14 cellular contexts compared by ENCODE assay signal in genomic region chr15:36358094-36358961, GRCh38.
DNase-seq lines count a peak whose midpoint lies in the region; TF ChIP-seq lines count a peak whose summit lies in the region.
"Had no signal": no experiment of that assay in that cellular context is flagged by ENCODE, and none has a peak within 500 bp of the region (broad histone marks: within the 10 kb centered on the region; RNA-seq: fewer than 3 reads in every experiment).

No MANE protein-coding gene starts in this region.

- no peaks in the 10 kb centered on the region for H3K36me3 Mint-ChIP-seq in neural progenitor cell
- H3K36me3 Mint-ChIP-seq: CD4-positive, CD25-positive, alpha-beta regulatory T cell had no signal

- in situ Hi-C loops in Caki2 (cut with HindIII; ENCODE audit: low pct_unique_long_range_greater_than_20kb, low sequenced_read_pairs) = no loop called here

- H3K4me2 ChIP-seq in neural progenitor cell = no peak overlapping the region

- TF ChIP-seq CTCF in choroid plexus epithelial cell (conservative IDR thresholded peaks at IDR 0.05; ENCODE audit: low read depth, low read length) (no peak), neural progenitor cell (IDR thresholded peaks at IDR 0.05) (no peak), GM10266 (IDR thresholded peaks at IDR 0.05; ENCODE audit: control insufficient read depth, insufficient read depth, low read depth, missing control alignments) (no peak)

- no peak overlapping the region for H3K27ac Mint-ChIP-seq in neural progenitor cell
- H3K27ac Mint-ChIP-seq: activated CD4-positive, alpha-beta T cell treated with anti-CD3 and anti-CD28 coated beads, Interleukin-2, amount 10 ng/mL, durations not matched to agents 7 days and 5 days; CD4-positive, CD25-positive, alpha-beta regulatory T cell had no signal

- peak overlapping the region; percentile 15 for H3K4me3 Mint-ChIP-seq in neural progenitor cell
- H3K4me3 Mint-ChIP-seq: activated CD4-positive, alpha-beta T cell treated with anti-CD3 and anti-CD28 coated beads, Interleukin-2, amount 10 ng/mL, durations not matched to agents 7 days and 5 days; CD4-positive, CD25-positive, alpha-beta regulatory T cell had no signal

- H3K27me3 Mint-ChIP-seq in neural progenitor cell (ENCODE audit: insufficient read depth, low read depth) = no peaks in the 10 kb centered on the region
- H3K27me3 Mint-ChIP-seq: activated CD4-positive, alpha-beta T cell treated with anti-CD3 and anti-CD28 coated beads, Interleukin-2, amount 10 ng/mL, durations not matched to agents 7 days and 5 days; CD4-positive, CD25-positive, alpha-beta regulatory T cell had no signal

- peaks cover 15% of the 10 kb centered on the region for H3K4me1 Mint-ChIP-seq in neural progenitor cell
- H3K4me1 Mint-ChIP-seq: activated CD4-positive, alpha-beta T cell treated with anti-CD3 and anti-CD28 coated beads, Interleukin-2, amount 10 ng/mL, durations not matched to agents 7 days and 5 days; CD4-positive, CD25-positive, alpha-beta regulatory T cell had no signal

- DNase-seq in Caki2 (ENCODE audit: low read depth) (peak; percentile 47), NCI-H2227 treated with DMSO at 0.1 percent for 48 hours (lab: John Stamatoyannopoulos, UW) (peak; percentile 23), choroid plexus epithelial cell (ENCODE audit: low read depth) (peak; percentile 77), neural progenitor cell (ENCODE audit: low spot score) (no peak), SHP77 treated with DMSO at 0.1 percent for 48 hours (lab: John Stamatoyannopoulos, UW) (no peak), NK-92 (lab: John Stamatoyannopoulos, UW; ENCODE audit: unreplicated experiment) (no peak), GM10266 (ENCODE audit: extremely low spot score) (no peak), hypothalamus (lab: John Stamatoyannopoulos, UW) (no peak)
- DNase-seq: activated CD4-positive, alpha-beta T cell treated with anti-CD3 and anti-CD28 coated beads, Interleukin-2, amount 10 ng/mL, durations not matched to agents 7 days and 5 days; adrenal gland; CD4-positive, CD25-positive, alpha-beta regulatory T cell; KG1 had no signal

- H2AFZ ChIP-seq in neural progenitor cell (replicated peaks) = no peak overlapping the region

- no peak overlapping the region for H3K4me3 ChIP-seq in choroid plexus epithelial cell (ENCODE audit: low read depth, low read length)
- no peak overlapping the region for H3K4me3 ChIP-seq in neural progenitor cell

- H3K27me3 ChIP-seq in neural progenitor cell = no peaks in the 10 kb centered on the region
- H3K27me3 ChIP-seq: adrenal gland, heart right ventricle, neutrophil had no signal

- H3K79me2 ChIP-seq in neural progenitor cell (ENCODE audit: low read depth) = no peaks in the 10 kb centered on the region

- H3F3A ChIP-seq in neural progenitor cell (ENCODE audit: low read depth) = no peaks in the 10 kb centered on the region

- H3K9me3 Mint-ChIP-seq in neural progenitor cell = no peaks in the 10 kb centered on the region
- H3K9me3 Mint-ChIP-seq: activated CD4-positive, alpha-beta T cell treated with anti-CD3 and anti-CD28 coated beads, Interleukin-2, amount 10 ng/mL, durations not matched to agents 7 days and 5 days had no signal

- no peaks in the 10 kb centered on the region for H4K20me1 ChIP-seq in neural progenitor cell (ENCODE audit: low read depth)

- H3K27ac ChIP-seq in neural progenitor cell = no peak overlapping the region
- H3K27ac ChIP-seq: neutrophil had no signal

- no peaks in the 10 kb centered on the region for H3K4me1 ChIP-seq in neural progenitor cell

- H3K36me3 ChIP-seq in neural progenitor cell = no peaks in the 10 kb centered on the region
- H3K36me3 ChIP-seq: adrenal gland, heart right ventricle, neutrophil had no signal

- no peaks in the 10 kb centered on the region for H3K9me3 ChIP-seq in neural progenitor cell (ENCODE audit: low read depth)
- H3K9me3 ChIP-seq: adrenal gland, heart right ventricle, neutrophil had no signal

- no peak overlapping the region for H3K9ac ChIP-seq in neural progenitor cell

Comparison
In these comparisons a context has a peak if more than half of its experiments do, and no peak if none do; other contexts are left out.
1. DNase-seq: peak in Caki2 (single experiment), NCI-H2227 treated with DMSO at 0.1 percent for 48 hours (single experiment) and choroid plexus epithelial cell (single experiment); none in neural progenitor cell (single experiment), SHP77 treated with DMSO at 0.1 percent for 48 hours (single experiment), NK-92 (single experiment), GM10266 (single experiment) and hypothalamus (0 of 51).